10 cellular contexts compared by ENCODE assay signal in genomic region chr4:87078987-87079469, GRCh38.
DNase-seq lines count a peak whose midpoint lies in the region; ATAC-seq, FAIRE-seq and TF ChIP-seq lines count a peak whose summit lies in the region.
"Had no signal": no experiment of that assay in that cellular context is flagged by ENCODE, and none has a peak within 500 bp of the region (broad histone marks: within the 10 kb centered on the region; RNA-seq: fewer than 3 reads in every experiment).

No MANE protein-coding gene starts in this region.

- intact Hi-C loops in left colon (cut with DNase I, micrococcal nuclease) (no loop called here), stomach (cut with DNase I; ENCODE audit: low total_unique reads) (no loop called here)

- no peak for TF ChIP-seq POLR2A in stomach (IDR thresholded peaks at IDR 0.05)

- H3K4me1 ChIP-seq in stomach: peaks cover 20 to 89% (median 60%) of the 10 kb centered on the region in 4 donors

- peak overlapping the region in 4 of 5 donors; percentile 65 to 78 (median 74) for H3K27ac ChIP-seq in stomach

- peaks cover 0 to 2% (median under 1%) of the 10 kb centered on the region in 4 donors for H3K36me3 ChIP-seq in stomach

- TF ChIP-seq CTCF in stomach (IDR thresholded peaks at IDR 0.05): no peak

- no peak overlapping the region for H3K4me3 ChIP-seq in stomach

- TF ChIP-seq EP300 in stomach (IDR thresholded peaks at IDR 0.05): no peak

- ATAC-seq in left colon: peak; percentile 61

- FAIRE-seq in frontal cortex (lab: Jason Lieb, UNC): no peak

- DNase-seq in HCEC 1CT (peak; percentile 49), dedifferentiated amniotic fluid mesenchymal stem cell (ENCODE audit: extremely low spot score) (peak; percentile 81), left colon (no peak), stomach (no peak), iPS-NIHi11 (ENCODE audit: low spot score) (no peak), UCSD-AML1 (lab: John Stamatoyannopoulos, UW; ENCODE audit: unreplicated experiment) (no peak), frontal cortex (ENCODE audit: low spot score in 2 of 2) (no peak), GM19238 (ENCODE audit: insufficient read length, low spot score) (no peak)
- DNase-seq: activated naive CD8-positive, alpha-beta T cell treated with anti-CD3 and anti-CD28 coated beads, Interleukin-2, amount 10 ng/mL, durations not matched to agents 7 days and 5 days; T1000 had no signal

- no peaks in the 10 kb centered on the region for H3K9me3 ChIP-seq in stomach

- 16 to 29% (median 23%) methylated on average over 6 of the region's 6 CpGs for WGBS in stomach, 5 donors

- no peaks in the 10 kb centered on the region for H3K27me3 ChIP-seq in stomach

Comparison
In these comparisons a context has a peak if more than half of its experiments do, and no peak if none do; other contexts are left out.
1. DNase-seq: peak in HCEC 1CT (single experiment) and dedifferentiated amniotic fluid mesenchymal stem cell (single experiment); none in left colon (0 of 2), stomach (single experiment), iPS-NIHi11 (single experiment), UCSD-AML1 (single experiment), frontal cortex (0 of 2) and GM19238 (single experiment).